ENCODE assay signal across 8 cellular contexts in genomic region chr1:178093958-178094751, GRCh38. TPM values are rescaled to one million over a fixed set of nuclear protein-coding genes. Genes with fewer than 3 reads are reported as not detected.
A peak's percentile ranks its signal among the peaks of the same experiment; 100 is the strongest.
DNase-seq lines count a peak whose midpoint lies in the region; ATAC-seq and TF ChIP-seq lines count a peak whose summit lies in the region.

RASAL2 (plus strand) TSS chr1:178094104; CDS start chr1:178094493, 389 bp downstream.

- H3K4me3 ChIP-seq in mesenchymal stem cell (ENCODE audit: insufficient read depth in 1 of 2, low read depth in 1 of 2, low read length in 2 of 2): peak within 1 kb of the TSS; percentile 85 to 97
- H3K4me3 ChIP-seq in suprapubic skin: peak within 1 kb of the TSS; percentile 98

- peak; percentile 9 for DNase-seq in activated CD4-positive, alpha-beta T cell treated with anti-CD3 and anti-CD28 coated beads for 48 hours
- DNase-seq in activated CD4-positive, alpha-beta T cell treated with anti-CD3 and anti-CD28 coated beads, Interleukin-2, amount 50 U/mL, for 4 hours: no peak
- DNase-seq in T-helper 2 cell treated with Interferon-gamma antibody and Interleukin-4, amounts not matched to agents 5 μg/mL and 100 μg/mL, for 36 hours (ENCODE audit: low spot score): peak; percentile 4
- DNase-seq in epidermal melanocyte (ENCODE audit: insufficient read length, low spot score) (peak; percentile 60), mesenchymal stem cell (peak; percentile 80), suprapubic skin (ENCODE audit: low spot score in 2 of 2) (peak; percentile 81 to 85)

- TF ChIP-seq EP300 in suprapubic skin (IDR thresholded peaks at IDR 0.05): no peak

- H3K36me3 ChIP-seq in mesenchymal stem cell (ENCODE audit: control insufficient read depth in 1 of 2, insufficient read depth in 2 of 2, low read depth in 1 of 2, low read length in 2 of 2): peaks cover 0 to 4% of the 10 kb centered on the region in 2 experiments
- no peaks in the 10 kb centered on the region for H3K36me3 ChIP-seq in suprapubic skin

- no peaks in the 10 kb centered on the region for H3K36me3 Mint-ChIP-seq in IgD-negative memory B cell
- H3K36me3 Mint-ChIP-seq in T-helper 2 cell treated with Interferon-gamma antibody and Interleukin-4, amounts not matched to agents 5 μg/mL and 100 μg/mL, for 36 hours (ENCODE audit: low read depth): no peaks in the 10 kb centered on the region

- H3K27ac ChIP-seq in mesenchymal stem cell (ENCODE audit: low read length, poor library complexity, severe bottlenecking): peak within 1 kb of the TSS; percentile 92
- H3K27ac ChIP-seq in suprapubic skin: peak within 1 kb of the TSS; percentile 91

- no peak within 1 kb of the TSS for H2AK5ac ChIP-seq in mesenchymal stem cell (ENCODE audit: low read length, severe bottlenecking)

- TF ChIP-seq POLR2A in suprapubic skin (IDR thresholded peaks at IDR 0.05): no peak

- H3K9me3 ChIP-seq in mesenchymal stem cell (ENCODE audit: control insufficient read depth, low read length): no peaks in the 10 kb centered on the region
- H3K9me3 ChIP-seq in suprapubic skin: no peaks in the 10 kb centered on the region

- H4K91ac ChIP-seq in mesenchymal stem cell (ENCODE audit: low read length): peak within 1 kb of the TSS; percentile 90

- H2BK12ac ChIP-seq in mesenchymal stem cell (ENCODE audit: low read length in 2 of 2): peak within 1 kb of the TSS; percentile 84

- ATAC-seq in GM21786 (IDR thresholded peaks at IDR 0.05; ENCODE audit: unreplicated experiment): peak; percentile 39

- under 1% methylated on average over 63 of the region's 81 CpGs for WGBS in mesenchymal stem cell
- WGBS in suprapubic skin: under 1% methylated on average over 25 of the region's 81 CpGs

- peak within 1 kb of the TSS; percentile 89 for H2BK15ac ChIP-seq in mesenchymal stem cell (ENCODE audit: low read depth, poor library complexity, severe bottlenecking)

- H4K8ac ChIP-seq in mesenchymal stem cell (ENCODE audit: low read length): peak within 1 kb of the TSS; percentile 89

- H2AFZ ChIP-seq in mesenchymal stem cell (ENCODE audit: low read depth, low read length): peak within 1 kb of the TSS; percentile 98

- peaks cover 43% of the 10 kb centered on the region for H3K27me3 Mint-ChIP-seq in IgD-negative memory B cell
- peaks cover 42% of the 10 kb centered on the region for H3K27me3 Mint-ChIP-seq in T-helper 2 cell treated with Interferon-gamma antibody and Interleukin-4, amounts not matched to agents 5 μg/mL and 100 μg/mL, for 36 hours (ENCODE audit: low read depth)

- H3K14ac ChIP-seq in mesenchymal stem cell (ENCODE audit: low read length in 2 of 2): peak within 1 kb of the TSS in 1 of 2 experiments; percentile 96

- H3K23ac ChIP-seq in mesenchymal stem cell (ENCODE audit: low read length in 2 of 2): peak within 1 kb of the TSS in 1 of 2 experiments; percentile 46

- no peak within 1 kb of the TSS for H3K27ac Mint-ChIP-seq in IgD-negative memory B cell
- no peak within 1 kb of the TSS for H3K27ac Mint-ChIP-seq in T-helper 2 cell treated with Interferon-gamma antibody and Interleukin-4, amounts not matched to agents 5 μg/mL and 100 μg/mL, for 36 hours

- peaks cover 7 to 18% (median 8%) of the 10 kb centered on the region in 3 donors for H3K4me1 Mint-ChIP-seq in IgD-negative memory B cell
- peaks cover 11% of the 10 kb centered on the region for H3K4me1 Mint-ChIP-seq in T-helper 2 cell treated with Interferon-gamma antibody and Interleukin-4, amounts not matched to agents 5 μg/mL and 100 μg/mL, for 36 hours (ENCODE audit: low read depth)

- peak within 1 kb of the TSS; percentile 82 for H2BK120ac ChIP-seq in mesenchymal stem cell (ENCODE audit: low read depth, low read length)

- no peak for TF ChIP-seq CTCF in suprapubic skin (IDR thresholded peaks at IDR 0.05)

- peak within 1 kb of the TSS in 1 of 2 experiments; percentile 78 for H3K4ac ChIP-seq in mesenchymal stem cell (ENCODE audit: low read depth in 1 of 2, low read length in 2 of 2)

- peak within 1 kb of the TSS; percentile 77 to 89 (median 86) for H3K4me3 Mint-ChIP-seq in IgD-negative memory B cell
- H3K4me3 Mint-ChIP-seq in T-helper 2 cell treated with Interferon-gamma antibody and Interleukin-4, amounts not matched to agents 5 μg/mL and 100 μg/mL, for 36 hours: peak within 1 kb of the TSS; percentile 61

- H3K27me3 ChIP-seq in mesenchymal stem cell (ENCODE audit: control insufficient read depth in 1 of 2, insufficient read depth in 1 of 2, low read length in 2 of 2): no peaks in the 10 kb centered on the region
- no peaks in the 10 kb centered on the region for H3K27me3 ChIP-seq in suprapubic skin

- H3K18ac ChIP-seq in mesenchymal stem cell (ENCODE audit: low read depth in 1 of 2, low read length in 2 of 2): peak within 1 kb of the TSS; percentile 97 to 98

- peaks cover 2 to 5% (median 4%) of the 10 kb centered on the region in 3 donors for H3K9me3 Mint-ChIP-seq in IgD-negative memory B cell
- peaks cover 9% of the 10 kb centered on the region for H3K9me3 Mint-ChIP-seq in T-helper 2 cell treated with Interferon-gamma antibody and Interleukin-4, amounts not matched to agents 5 μg/mL and 100 μg/mL, for 36 hours

- H2BK5ac ChIP-seq in mesenchymal stem cell (ENCODE audit: low read depth, low read length, poor library complexity, severe bottlenecking): peak within 1 kb of the TSS; percentile 15

- H3K4me2 ChIP-seq in mesenchymal stem cell (ENCODE audit: low read length, poor library complexity, severe bottlenecking): peak within 1 kb of the TSS; percentile 88

- H3K4me1 ChIP-seq in mesenchymal stem cell (ENCODE audit: control insufficient read depth, insufficient read depth, low read depth, low read length): no peaks in the 10 kb centered on the region
- H3K4me1 ChIP-seq in suprapubic skin: peaks cover 46% of the 10 kb centered on the region

- peaks cover 5% of the 10 kb centered on the region for H3K79me1 ChIP-seq in mesenchymal stem cell (replicated peaks; ENCODE audit: low read length, poor library complexity, severe bottlenecking)

- H3K9ac ChIP-seq in mesenchymal stem cell (ENCODE audit: low read length): peak within 1 kb of the TSS; percentile 91

RNA-seq across cellular contexts. Expression of gene RASAL2, which starts in this region (rescaled TPM):
- polyA plus RNA-seq in IgD-negative memory B cell: 0.09 TPM
- 8.5 TPM for polyA plus RNA-seq in mesenchymal stem cell (2013, experiment 1 of 2)
- polyA plus RNA-seq in mesenchymal stem cell (2013, experiment 2 of 2): 7.6 TPM
- total RNA-seq in suprapubic skin: 10 to 100 TPM; 31.8 to 48.3 (median 37.8) TPM

Comparison
In these comparisons a context has a peak if more than half of its experiments do, and no peak if none do; other contexts are left out.
1. DNase-seq: peak in activated CD4-positive, alpha-beta T cell treated with anti-CD3 and anti-CD28 coated beads for 48 hours (single experiment), T-helper 2 cell treated with Interferon-gamma antibody and Interleukin-4, amounts not matched to agents 5 μg/mL and 100 μg/mL, for 36 hours (single experiment), epidermal melanocyte (single experiment), mesenchymal stem cell (single experiment) and suprapubic skin (2 of 2); none in activated CD4-positive, alpha-beta T cell treated with anti-CD3 and anti-CD28 coated beads, Interleukin-2, amount 50 U/mL, for 4 hours (0 of 2).